In the genomic region with DNA sequence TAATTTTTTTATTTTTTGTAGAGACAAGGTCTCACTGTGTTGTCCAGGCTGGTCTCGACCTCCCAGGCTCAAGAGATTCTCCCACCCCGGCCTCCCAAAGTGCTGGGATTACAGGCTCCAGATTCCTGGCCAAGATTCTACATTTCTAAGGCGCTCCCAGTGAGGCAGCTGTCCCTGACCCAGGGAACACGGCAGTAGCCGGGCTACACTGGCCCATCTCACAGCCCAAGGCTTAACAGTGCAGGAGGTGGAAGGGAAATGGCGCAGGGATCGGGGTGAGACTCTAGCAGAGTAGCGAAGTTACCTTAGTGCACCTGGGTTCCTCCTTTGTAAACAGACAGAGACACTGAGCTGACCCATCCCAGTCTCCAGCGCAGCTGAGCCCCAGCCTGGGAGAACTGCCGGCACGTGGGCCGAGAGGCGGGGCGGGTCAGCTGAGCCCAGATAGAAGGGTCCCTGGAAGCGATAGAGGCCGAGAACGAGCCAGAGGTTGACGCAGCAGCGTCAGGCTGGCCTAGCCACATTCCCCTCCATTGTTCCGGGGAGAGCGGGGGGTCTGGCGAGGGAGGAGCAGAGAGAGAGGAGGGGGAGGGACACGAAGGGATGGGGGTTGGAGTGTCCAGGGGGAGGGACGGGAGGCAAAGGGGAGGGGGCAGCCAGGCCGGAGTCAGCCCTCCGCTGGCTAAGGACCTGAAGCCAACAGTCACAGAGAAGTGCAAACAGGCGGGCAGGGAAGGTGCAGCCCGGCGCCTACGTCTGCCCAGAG, we compare ENCODE assay signal across 1 cellular context.
TF ChIP-seq lines count a peak whose summit lies in the region.

No MANE protein-coding gene starts in this region.

TF ChIP-seq in WTC11, 78 proteins besides CTCF, POLR2A, EP300 and RAD21 (continued from another document and continues in another):
- no peak for TF ChIP-seq ATF3 (CRISPR knock-in tag; conservative IDR thresholded peaks at IDR 0.05)
- TF ChIP-seq SP1 (CRISPR knock-in tag; conservative IDR thresholded peaks at IDR 0.05) = peak; percentile 74; the same call in 1 of the 2 replicates
- TF ChIP-seq IRF2 (CRISPR knock-in tag; IDR thresholded peaks at IDR 0.05; ENCODE audit: borderline replicate concordance, low read depth) = no peak
- TF ChIP-seq ATF1 (CRISPR knock-in tag; IDR thresholded peaks at IDR 0.05) = no peak
- no peak for TF ChIP-seq ZNF138 (CRISPR knock-in tag; conservative IDR thresholded peaks at IDR 0.05)
- TF ChIP-seq, protein P1, sequence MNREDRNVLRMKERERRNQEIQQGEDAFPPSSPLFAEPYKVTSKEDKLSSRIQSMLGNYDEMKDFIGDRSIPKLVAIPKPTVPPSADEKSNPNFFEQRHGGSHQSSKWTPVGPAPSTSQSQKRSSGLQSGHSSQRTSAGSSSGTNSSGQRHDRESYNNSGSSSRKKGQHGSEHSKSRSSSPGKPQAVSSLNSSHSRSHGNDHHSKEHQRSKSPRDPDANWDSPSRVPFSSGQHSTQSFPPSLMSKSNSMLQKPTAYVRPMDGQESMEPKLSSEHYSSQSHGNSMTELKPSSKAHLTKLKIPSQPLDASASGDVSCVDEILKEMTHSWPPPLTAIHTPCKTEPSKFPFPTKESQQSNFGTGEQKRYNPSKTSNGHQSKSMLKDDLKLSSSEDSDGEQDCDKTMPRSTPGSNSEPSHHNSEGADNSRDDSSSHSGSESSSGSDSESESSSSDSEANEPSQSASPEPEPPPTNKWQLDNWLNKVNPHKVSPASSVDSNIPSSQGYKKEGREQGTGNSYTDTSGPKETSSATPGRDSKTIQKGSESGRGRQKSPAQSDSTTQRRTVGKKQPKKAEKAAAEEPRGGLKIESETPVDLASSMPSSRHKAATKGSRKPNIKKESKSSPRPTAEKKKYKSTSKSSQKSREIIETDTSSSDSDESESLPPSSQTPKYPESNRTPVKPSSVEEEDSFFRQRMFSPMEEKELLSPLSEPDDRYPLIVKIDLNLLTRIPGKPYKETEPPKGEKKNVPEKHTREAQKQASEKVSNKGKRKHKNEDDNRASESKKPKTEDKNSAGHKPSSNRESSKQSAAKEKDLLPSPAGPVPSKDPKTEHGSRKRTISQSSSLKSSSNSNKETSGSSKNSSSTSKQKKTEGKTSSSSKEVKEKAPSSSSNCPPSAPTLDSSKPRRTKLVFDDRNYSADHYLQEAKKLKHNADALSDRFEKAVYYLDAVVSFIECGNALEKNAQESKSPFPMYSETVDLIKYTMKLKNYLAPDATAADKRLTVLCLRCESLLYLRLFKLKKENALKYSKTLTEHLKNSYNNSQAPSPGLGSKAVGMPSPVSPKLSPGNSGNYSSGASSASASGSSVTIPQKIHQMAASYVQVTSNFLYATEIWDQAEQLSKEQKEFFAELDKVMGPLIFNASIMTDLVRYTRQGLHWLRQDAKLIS (CRISPR knock-in tag; IDR thresholded peaks at IDR 0.05; ENCODE audit: borderline replicate concordance) = no peak
- TF ChIP-seq NFATC4 (CRISPR knock-in tag; IDR thresholded peaks at IDR 0.05) = no peak
- TF ChIP-seq PRDM15 (CRISPR knock-in tag; IDR thresholded peaks at IDR 0.05) = no peak
- no peak for TF ChIP-seq TEAD4 (CRISPR knock-in tag; IDR thresholded peaks at IDR 0.05)
- TF ChIP-seq ZSCAN18 (CRISPR knock-in tag; IDR thresholded peaks at IDR 0.05) = no peak
- TF ChIP-seq FOXP1 (CRISPR knock-in tag; IDR thresholded peaks at IDR 0.05; ENCODE audit: borderline replicate concordance) = no peak
- TF ChIP-seq, protein P2, sequence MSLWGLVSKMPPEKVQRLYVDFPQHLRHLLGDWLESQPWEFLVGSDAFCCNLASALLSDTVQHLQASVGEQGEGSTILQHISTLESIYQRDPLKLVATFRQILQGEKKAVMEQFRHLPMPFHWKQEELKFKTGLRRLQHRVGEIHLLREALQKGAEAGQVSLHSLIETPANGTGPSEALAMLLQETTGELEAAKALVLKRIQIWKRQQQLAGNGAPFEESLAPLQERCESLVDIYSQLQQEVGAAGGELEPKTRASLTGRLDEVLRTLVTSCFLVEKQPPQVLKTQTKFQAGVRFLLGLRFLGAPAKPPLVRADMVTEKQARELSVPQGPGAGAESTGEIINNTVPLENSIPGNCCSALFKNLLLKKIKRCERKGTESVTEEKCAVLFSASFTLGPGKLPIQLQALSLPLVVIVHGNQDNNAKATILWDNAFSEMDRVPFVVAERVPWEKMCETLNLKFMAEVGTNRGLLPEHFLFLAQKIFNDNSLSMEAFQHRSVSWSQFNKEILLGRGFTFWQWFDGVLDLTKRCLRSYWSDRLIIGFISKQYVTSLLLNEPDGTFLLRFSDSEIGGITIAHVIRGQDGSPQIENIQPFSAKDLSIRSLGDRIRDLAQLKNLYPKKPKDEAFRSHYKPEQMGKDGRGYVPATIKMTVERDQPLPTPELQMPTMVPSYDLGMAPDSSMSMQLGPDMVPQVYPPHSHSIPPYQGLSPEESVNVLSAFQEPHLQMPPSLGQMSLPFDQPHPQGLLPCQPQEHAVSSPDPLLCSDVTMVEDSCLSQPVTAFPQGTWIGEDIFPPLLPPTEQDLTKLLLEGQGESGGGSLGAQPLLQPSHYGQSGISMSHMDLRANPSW (CRISPR knock-in tag; conservative IDR thresholded peaks at IDR 0.05; ENCODE audit: low read depth) = no peak
- no peak for TF ChIP-seq TCF7 (CRISPR knock-in tag; IDR thresholded peaks at IDR 0.05; ENCODE audit: low read depth)
- TF ChIP-seq MYBL2 (CRISPR knock-in tag; IDR thresholded peaks at IDR 0.05) = no peak
- TF ChIP-seq, protein P3, sequence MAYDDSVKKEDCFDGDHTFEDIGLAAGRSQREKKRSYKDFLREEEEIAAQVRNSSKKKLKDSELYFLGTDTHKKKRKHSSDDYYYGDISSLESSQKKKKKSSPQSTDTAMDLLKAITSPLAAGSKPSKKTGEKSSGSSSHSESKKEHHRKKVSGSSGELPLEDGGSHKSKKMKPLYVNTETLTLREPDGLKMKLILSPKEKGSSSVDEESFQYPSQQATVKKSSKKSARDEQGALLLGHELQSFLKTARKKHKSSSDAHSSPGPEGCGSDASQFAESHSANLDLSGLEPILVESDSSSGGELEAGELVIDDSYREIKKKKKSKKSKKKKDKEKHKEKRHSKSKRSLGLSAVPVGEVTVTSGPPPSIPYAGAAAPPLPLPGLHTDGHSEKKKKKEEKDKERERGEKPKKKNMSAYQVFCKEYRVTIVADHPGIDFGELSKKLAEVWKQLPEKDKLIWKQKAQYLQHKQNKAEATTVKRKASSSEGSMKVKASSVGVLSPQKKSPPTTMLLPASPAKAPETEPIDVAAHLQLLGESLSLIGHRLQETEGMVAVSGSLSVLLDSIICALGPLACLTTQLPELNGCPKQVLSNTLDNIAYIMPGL (CRISPR knock-in tag; IDR thresholded peaks at IDR 0.05) = no peak
- TF ChIP-seq USF1 (CRISPR knock-in tag; IDR thresholded peaks at IDR 0.05) = peak; percentile 92
- TF ChIP-seq NR3C1 (CRISPR knock-in tag; conservative IDR thresholded peaks at IDR 0.05; ENCODE audit: low read depth) = 0 out of 2 replicates have a peak, but pooled peaks have one; percentile 6
- no peak for TF ChIP-seq ZNF512 (CRISPR knock-in tag; IDR thresholded peaks at IDR 0.05; ENCODE audit: borderline replicate concordance)
- no peak for TF ChIP-seq GRHL2 (CRISPR knock-in tag; IDR thresholded peaks at IDR 0.05; ENCODE audit: insufficient replicate concordance, severe bottlenecking)
- TF ChIP-seq FOXP4 (CRISPR knock-in tag; IDR thresholded peaks at IDR 0.05) = peak; percentile 79; the same call in 1 of the 2 replicates
- TF ChIP-seq JUN (CRISPR knock-in tag; IDR thresholded peaks at IDR 0.05) = no peak
- TF ChIP-seq NR2C2 (CRISPR knock-in tag; IDR thresholded peaks at IDR 0.05) = no peak
- TF ChIP-seq, protein P4, sequence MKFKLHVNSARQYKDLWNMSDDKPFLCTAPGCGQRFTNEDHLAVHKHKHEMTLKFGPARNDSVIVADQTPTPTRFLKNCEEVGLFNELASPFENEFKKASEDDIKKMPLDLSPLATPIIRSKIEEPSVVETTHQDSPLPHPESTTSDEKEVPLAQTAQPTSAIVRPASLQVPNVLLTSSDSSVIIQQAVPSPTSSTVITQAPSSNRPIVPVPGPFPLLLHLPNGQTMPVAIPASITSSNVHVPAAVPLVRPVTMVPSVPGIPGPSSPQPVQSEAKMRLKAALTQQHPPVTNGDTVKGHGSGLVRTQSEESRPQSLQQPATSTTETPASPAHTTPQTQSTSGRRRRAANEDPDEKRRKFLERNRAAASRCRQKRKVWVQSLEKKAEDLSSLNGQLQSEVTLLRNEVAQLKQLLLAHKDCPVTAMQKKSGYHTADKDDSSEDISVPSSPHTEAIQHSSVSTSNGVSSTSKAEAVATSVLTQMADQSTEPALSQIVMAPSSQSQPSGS (CRISPR knock-in tag; IDR thresholded peaks at IDR 0.05; ENCODE audit: borderline replicate concordance, low read depth) = no peak
